ENCODE assay signal across 1 cellular context in genomic region chr17:48571024-48571818, GRCh38.
TF ChIP-seq lines count a peak whose summit lies in the region.

No MANE protein-coding gene starts in this region.

TF ChIP-seq in H1, 55 proteins besides CTCF, POLR2A, EP300 and RAD21:
- TF ChIP-seq CTBP2 (IDR thresholded peaks at IDR 0.05; ENCODE audit: borderline replicate concordance, insufficient read depth, insufficient read length, low read length) = peak; percentile 92
- peak; percentile 96 for TF ChIP-seq RNF2 (IDR thresholded peaks at IDR 0.05; ENCODE audit: borderline replicate concordance, low read depth, low read length, missing control alignments, poor library complexity, severe bottlenecking)
- 0 out of 2 replicates have a peak, but pooled peaks have one; percentile 7 for TF ChIP-seq YY1 (IDR thresholded peaks at IDR 0.05; ENCODE audit: low read depth, low read length)
- peak; percentile 34; the same call in 1 of the 2 replicates for TF ChIP-seq EGR1 (IDR thresholded peaks at IDR 0.05; ENCODE audit: borderline replicate concordance, low read depth, low read length)
- peak; percentile 88 for TF ChIP-seq SUZ12 (IDR thresholded peaks at IDR 0.05; ENCODE audit: low read length)
- TF ChIP-seq EZH2 (IDR thresholded peaks at IDR 0.05; ENCODE audit: low read depth, low read length, severe bottlenecking) = peak; percentile 63
- no peak for TF ChIP-seq KDM1A (IDR thresholded peaks at IDR 0.05; ENCODE audit: borderline replicate concordance, low read length)
- TF ChIP-seq RFX5 (IDR thresholded peaks at IDR 0.05; ENCODE audit: borderline replicate concordance, low read depth, low read length) = no peak
